ENCODE assay signal across 1 cellular context in the genomic region with DNA sequence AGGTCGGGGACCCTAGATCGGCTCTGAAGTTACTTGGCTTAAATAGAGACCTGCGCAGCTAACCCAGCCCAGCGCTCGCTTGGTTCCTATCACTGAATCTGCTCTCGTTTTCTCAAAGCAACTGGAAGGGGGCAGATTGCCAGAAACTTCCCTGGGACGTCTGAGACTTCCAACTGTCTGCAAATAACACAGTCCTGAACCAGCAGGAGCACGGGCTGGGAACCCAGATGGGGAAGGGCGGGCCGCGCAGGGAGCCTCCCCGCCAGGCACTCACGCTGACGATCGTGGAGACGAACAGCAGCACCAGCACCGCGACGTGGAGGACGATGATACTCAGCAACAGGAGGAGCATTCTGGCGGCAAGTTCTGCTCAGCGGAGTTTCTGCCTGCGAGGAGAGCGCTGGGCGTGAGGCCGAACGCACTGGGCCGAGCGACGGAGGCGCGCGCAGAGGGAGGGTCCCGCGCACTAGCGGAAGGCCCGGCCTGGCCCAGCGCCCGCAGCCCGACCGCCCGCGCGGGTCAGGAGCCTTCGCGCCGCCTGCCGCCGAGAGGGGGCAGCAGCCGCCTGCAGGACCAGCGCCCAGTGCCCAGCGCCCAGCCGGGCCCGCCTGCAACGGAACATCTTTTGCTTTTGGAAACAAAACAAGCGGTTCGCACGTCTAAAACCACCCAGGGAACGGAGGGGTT.
TF ChIP-seq lines count a peak whose summit lies in the region.

No MANE protein-coding gene starts in this region.

TF ChIP-seq in HepG2, 621 proteins besides CTCF, POLR2A, EP300 and RAD21 (continued from another document and continues in another):
- TF ChIP-seq KDM5B (CRISPR knock-in tag; IDR thresholded peaks at IDR 0.05; ENCODE audit: borderline replicate concordance): peak; percentile 72; the same call in 1 of the 2 replicates
- TF ChIP-seq RFX5 (IDR thresholded peaks at IDR 0.05; ENCODE audit: low read depth, low read length): no peak
- 0 out of 2 replicates have a peak, but pooled peaks have one; percentile 60 for TF ChIP-seq CCDC6 (CRISPR knock-in tag; IDR thresholded peaks at IDR 0.05)
- TF ChIP-seq ZNF768 (CRISPR knock-in tag; IDR thresholded peaks at IDR 0.05): peak; percentile 38; the same call in 1 of the 2 replicates
- no peak for TF ChIP-seq ZNF251 (CRISPR knock-in tag; IDR thresholded peaks at IDR 0.05)
- no peak for TF ChIP-seq ZNF891 (CRISPR knock-in tag; IDR thresholded peaks at IDR 0.05)
- no peak for TF ChIP-seq ARHGAP35 (CRISPR knock-in tag; IDR thresholded peaks at IDR 0.05; ENCODE audit: borderline replicate concordance)
- TF ChIP-seq, protein P1, sequence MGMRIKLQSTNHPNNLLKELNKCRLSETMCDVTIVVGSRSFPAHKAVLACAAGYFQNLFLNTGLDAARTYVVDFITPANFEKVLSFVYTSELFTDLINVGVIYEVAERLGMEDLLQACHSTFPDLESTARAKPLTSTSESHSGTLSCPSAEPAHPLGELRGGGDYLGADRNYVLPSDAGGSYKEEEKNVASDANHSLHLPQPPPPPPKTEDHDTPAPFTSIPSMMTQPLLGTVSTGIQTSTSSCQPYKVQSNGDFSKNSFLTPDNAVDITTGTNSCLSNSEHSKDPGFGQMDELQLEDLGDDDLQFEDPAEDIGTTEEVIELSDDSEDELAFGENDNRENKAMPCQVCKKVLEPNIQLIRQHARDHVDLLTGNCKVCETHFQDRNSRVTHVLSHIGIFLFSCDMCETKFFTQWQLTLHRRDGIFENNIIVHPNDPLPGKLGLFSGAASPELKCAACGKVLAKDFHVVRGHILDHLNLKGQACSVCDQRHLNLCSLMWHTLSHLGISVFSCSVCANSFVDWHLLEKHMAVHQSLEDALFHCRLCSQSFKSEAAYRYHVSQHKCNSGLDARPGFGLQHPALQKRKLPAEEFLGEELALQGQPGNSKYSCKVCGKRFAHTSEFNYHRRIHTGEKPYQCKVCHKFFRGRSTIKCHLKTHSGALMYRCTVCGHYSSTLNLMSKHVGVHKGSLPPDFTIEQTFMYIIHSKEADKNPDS (CRISPR knock-in tag; IDR thresholded peaks at IDR 0.05): no peak
- TF ChIP-seq, protein P2, sequence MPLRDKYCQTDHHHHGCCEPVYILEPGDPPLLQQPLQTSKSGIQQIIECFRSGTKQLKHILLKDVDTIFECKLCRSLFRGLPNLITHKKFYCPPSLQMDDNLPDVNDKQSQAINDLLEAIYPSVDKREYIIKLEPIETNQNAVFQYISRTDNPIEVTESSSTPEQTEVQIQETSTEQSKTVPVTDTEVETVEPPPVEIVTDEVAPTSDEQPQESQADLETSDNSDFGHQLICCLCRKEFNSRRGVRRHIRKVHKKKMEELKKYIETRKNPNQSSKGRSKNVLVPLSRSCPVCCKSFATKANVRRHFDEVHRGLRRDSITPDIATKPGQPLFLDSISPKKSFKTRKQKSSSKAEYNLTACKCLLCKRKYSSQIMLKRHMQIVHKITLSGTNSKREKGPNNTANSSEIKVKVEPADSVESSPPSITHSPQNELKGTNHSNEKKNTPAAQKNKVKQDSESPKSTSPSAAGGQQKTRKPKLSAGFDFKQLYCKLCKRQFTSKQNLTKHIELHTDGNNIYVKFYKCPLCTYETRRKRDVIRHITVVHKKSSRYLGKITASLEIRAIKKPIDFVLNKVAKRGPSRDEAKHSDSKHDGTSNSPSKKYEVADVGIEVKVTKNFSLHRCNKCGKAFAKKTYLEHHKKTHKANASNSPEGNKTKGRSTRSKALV (CRISPR knock-in tag; IDR thresholded peaks at IDR 0.05): peak; percentile 34; the same call in 1 of the 2 replicates
- TF ChIP-seq ZNF460 (CRISPR knock-in tag; IDR thresholded peaks at IDR 0.05; ENCODE audit: borderline replicate concordance): no peak
- TF ChIP-seq, protein P3, sequence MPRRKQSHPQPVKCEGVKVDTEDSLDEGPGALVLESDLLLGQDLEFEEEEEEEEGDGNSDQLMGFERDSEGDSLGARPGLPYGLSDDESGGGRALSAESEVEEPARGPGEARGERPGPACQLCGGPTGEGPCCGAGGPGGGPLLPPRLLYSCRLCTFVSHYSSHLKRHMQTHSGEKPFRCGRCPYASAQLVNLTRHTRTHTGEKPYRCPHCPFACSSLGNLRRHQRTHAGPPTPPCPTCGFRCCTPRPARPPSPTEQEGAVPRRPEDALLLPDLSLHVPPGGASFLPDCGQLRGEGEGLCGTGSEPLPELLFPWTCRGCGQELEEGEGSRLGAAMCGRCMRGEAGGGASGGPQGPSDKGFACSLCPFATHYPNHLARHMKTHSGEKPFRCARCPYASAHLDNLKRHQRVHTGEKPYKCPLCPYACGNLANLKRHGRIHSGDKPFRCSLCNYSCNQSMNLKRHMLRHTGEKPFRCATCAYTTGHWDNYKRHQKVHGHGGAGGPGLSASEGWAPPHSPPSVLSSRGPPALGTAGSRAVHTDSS (CRISPR knock-in tag; conservative IDR thresholded peaks at IDR 0.05): no peak
- TF ChIP-seq RORA (CRISPR knock-in tag; IDR thresholded peaks at IDR 0.05): no peak
- no peak for TF ChIP-seq ISX (CRISPR knock-in tag; conservative IDR thresholded peaks at IDR 0.05)
- TF ChIP-seq, protein P4, sequence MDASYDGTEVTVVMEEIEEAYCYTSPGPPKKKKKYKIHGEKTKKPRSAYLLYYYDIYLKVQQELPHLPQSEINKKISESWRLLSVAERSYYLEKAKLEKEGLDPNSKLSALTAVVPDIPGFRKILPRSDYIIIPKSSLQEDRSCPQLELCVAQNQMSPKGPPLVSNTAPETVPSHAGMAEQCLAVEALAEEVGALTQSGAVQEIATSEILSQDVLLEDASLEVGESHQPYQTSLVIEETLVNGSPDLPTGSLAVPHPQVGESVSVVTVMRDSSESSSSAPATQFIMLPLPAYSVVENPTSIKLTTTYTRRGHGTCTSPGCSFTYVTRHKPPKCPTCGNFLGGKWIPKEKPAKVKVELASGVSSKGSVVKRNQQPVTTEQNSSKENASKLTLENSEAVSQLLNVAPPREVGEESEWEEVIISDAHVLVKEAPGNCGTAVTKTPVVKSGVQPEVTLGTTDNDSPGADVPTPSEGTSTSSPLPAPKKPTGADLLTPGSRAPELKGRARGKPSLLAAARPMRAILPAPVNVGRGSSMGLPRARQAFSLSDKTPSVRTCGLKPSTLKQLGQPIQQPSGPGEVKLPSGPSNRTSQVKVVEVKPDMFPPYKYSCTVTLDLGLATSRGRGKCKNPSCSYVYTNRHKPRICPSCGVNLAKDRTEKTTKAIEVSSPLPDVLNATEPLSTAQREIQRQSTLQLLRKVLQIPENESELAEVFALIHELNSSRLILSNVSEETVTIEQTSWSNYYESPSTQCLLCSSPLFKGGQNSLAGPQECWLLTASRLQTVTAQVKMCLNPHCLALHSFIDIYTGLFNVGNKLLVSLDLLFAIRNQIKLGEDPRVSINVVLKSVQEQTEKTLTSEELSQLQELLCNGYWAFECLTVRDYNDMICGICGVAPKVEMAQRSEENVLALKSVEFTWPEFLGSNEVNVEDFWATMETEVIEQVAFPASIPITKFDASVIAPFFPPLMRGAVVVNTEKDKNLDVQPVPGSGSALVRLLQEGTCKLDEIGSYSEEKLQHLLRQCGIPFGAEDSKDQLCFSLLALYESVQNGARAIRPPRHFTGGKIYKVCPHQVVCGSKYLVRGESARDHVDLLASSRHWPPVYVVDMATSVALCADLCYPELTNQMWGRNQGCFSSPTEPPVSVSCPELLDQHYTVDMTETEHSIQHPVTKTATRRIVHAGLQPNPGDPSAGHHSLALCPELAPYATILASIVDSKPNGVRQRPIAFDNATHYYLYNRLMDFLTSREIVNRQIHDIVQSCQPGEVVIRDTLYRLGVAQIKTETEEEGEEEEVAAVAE (CRISPR knock-in tag; IDR thresholded peaks at IDR 0.05; ENCODE audit: borderline replicate concordance): no peak
- TF ChIP-seq FOXP1 (IDR thresholded peaks at IDR 0.05): no peak
- no peak for TF ChIP-seq FOXP1 (CRISPR knock-in tag; IDR thresholded peaks at IDR 0.05)
- TF ChIP-seq ZNF746 (CRISPR knock-in tag; IDR thresholded peaks at IDR 0.05): no peak
- peak; percentile 68; the same call in 1 of the 2 replicates for TF ChIP-seq ZNF343 (CRISPR knock-in tag; IDR thresholded peaks at IDR 0.05)
- TF ChIP-seq ZNF713 (CRISPR knock-in tag; IDR thresholded peaks at IDR 0.05): peak; percentile 83; the same call in 1 of the 2 replicates
- TF ChIP-seq, protein P5, sequence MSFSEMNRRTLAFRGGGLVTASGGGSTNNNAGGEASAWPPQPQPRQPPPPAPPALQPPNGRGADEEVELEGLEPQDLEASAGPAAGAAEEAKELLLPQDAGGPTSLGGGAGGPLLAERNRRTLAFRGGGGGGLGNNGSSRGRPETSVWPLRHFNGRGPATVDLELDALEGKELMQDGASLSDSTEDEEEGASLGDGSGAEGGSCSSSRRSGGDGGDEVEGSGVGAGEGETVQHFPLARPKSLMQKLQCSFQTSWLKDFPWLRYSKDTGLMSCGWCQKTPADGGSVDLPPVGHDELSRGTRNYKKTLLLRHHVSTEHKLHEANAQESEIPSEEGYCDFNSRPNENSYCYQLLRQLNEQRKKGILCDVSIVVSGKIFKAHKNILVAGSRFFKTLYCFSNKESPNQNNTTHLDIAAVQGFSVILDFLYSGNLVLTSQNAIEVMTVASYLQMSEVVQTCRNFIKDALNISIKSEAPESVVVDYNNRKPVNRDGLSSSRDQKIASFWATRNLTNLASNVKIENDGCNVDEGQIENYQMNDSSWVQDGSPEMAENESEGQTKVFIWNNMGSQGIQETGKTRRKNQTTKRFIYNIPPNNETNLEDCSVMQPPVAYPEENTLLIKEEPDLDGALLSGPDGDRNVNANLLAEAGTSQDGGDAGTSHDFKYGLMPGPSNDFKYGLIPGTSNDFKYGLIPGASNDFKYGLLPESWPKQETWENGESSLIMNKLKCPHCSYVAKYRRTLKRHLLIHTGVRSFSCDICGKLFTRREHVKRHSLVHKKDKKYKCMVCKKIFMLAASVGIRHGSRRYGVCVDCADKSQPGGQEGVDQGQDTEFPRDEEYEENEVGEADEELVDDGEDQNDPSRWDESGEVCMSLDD (CRISPR knock-in tag; IDR thresholded peaks at IDR 0.05; ENCODE audit: borderline replicate concordance): no peak
- TF ChIP-seq GLI4 (CRISPR knock-in tag; IDR thresholded peaks at IDR 0.05; ENCODE audit: borderline replicate concordance): 0 out of 2 replicates have a peak, but pooled peaks have one; percentile 35
- peak; percentile 77; the same call in 1 of the 2 replicates for TF ChIP-seq ZBTB38 (CRISPR knock-in tag; IDR thresholded peaks at IDR 0.05)
- TF ChIP-seq GPN1 (CRISPR knock-in tag; IDR thresholded peaks at IDR 0.05; ENCODE audit: borderline replicate concordance): no peak
- TF ChIP-seq RAD51 (IDR thresholded peaks at IDR 0.05; ENCODE audit: borderline replicate concordance): no peak
- TF ChIP-seq, protein P6, sequence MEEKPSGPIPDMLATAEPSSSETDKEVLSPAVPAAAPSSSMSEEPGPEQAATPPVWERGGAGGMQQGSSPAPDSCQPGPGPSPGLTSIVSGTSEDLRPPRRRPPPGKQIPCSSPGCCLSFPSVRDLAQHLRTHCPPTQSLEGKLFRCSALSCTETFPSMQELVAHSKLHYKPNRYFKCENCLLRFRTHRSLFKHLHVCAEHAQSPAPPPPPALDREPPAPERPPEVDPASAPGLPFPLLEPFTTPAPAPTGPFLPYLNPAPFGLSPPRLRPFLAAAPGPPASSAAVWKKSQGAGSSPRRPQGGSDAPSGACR (CRISPR knock-in tag; IDR thresholded peaks at IDR 0.05): no peak
- TF ChIP-seq KLF11 (CRISPR knock-in tag; IDR thresholded peaks at IDR 0.05): no peak
- no peak for TF ChIP-seq DR1 (CRISPR knock-in tag; IDR thresholded peaks at IDR 0.05)
- TF ChIP-seq, protein P7, sequence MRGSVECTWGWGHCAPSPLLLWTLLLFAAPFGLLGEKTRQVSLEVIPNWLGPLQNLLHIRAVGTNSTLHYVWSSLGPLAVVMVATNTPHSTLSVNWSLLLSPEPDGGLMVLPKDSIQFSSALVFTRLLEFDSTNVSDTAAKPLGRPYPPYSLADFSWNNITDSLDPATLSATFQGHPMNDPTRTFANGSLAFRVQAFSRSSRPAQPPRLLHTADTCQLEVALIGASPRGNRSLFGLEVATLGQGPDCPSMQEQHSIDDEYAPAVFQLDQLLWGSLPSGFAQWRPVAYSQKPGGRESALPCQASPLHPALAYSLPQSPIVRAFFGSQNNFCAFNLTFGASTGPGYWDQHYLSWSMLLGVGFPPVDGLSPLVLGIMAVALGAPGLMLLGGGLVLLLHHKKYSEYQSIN (CRISPR knock-in tag; IDR thresholded peaks at IDR 0.05; ENCODE audit: borderline replicate concordance): no peak
- TF ChIP-seq NCOR1 (IDR thresholded peaks at IDR 0.05; ENCODE audit: borderline replicate concordance, low read length): no peak
- TF ChIP-seq ZKSCAN1 (IDR thresholded peaks at IDR 0.05; ENCODE audit: low read length): no peak
- TF ChIP-seq, protein P8, sequence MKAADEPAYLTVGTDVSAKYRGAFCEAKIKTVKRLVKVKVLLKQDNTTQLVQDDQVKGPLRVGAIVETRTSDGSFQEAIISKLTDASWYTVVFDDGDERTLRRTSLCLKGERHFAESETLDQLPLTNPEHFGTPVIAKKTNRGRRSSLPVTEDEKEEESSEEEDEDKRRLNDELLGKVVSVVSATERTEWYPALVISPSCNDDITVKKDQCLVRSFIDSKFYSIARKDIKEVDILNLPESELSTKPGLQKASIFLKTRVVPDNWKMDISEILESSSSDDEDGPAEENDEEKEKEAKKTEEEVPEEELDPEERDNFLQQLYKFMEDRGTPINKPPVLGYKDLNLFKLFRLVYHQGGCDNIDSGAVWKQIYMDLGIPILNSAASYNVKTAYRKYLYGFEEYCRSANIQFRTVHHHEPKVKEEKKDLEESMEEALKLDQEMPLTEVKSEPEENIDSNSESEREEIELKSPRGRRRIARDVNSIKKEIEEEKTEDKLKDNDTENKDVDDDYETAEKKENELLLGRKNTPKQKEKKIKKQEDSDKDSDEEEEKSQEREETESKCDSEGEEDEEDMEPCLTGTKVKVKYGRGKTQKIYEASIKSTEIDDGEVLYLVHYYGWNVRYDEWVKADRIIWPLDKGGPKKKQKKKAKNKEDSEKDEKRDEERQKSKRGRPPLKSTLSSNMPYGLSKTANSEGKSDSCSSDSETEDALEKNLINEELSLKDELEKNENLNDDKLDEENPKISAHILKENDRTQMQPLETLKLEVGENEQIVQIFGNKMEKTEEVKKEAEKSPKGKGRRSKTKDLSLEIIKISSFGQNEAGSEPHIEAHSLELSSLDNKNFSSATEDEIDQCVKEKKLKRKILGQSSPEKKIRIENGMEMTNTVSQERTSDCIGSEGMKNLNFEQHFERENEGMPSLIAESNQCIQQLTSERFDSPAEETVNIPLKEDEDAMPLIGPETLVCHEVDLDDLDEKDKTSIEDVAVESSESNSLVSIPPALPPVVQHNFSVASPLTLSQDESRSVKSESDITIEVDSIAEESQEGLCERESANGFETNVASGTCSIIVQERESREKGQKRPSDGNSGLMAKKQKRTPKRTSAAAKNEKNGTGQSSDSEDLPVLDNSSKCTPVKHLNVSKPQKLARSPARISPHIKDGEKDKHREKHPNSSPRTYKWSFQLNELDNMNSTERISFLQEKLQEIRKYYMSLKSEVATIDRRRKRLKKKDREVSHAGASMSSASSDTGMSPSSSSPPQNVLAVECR (CRISPR knock-in tag; IDR thresholded peaks at IDR 0.05; ENCODE audit: borderline replicate concordance): peak; percentile 46; the same call in 1 of the 2 replicates
- TF ChIP-seq, protein P9, sequence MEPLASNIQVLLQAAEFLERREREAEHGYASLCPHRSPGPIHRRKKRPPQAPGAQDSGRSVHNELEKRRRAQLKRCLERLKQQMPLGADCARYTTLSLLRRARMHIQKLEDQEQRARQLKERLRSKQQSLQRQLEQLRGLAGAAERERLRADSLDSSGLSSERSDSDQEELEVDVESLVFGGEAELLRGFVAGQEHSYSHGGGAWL (CRISPR knock-in tag; IDR thresholded peaks at IDR 0.05): no peak
- TF ChIP-seq SP5 (CRISPR knock-in tag; IDR thresholded peaks at IDR 0.05; ENCODE audit: borderline replicate concordance, low read depth): no peak
